8 cellular contexts compared by ENCODE assay signal in the genomic region with DNA sequence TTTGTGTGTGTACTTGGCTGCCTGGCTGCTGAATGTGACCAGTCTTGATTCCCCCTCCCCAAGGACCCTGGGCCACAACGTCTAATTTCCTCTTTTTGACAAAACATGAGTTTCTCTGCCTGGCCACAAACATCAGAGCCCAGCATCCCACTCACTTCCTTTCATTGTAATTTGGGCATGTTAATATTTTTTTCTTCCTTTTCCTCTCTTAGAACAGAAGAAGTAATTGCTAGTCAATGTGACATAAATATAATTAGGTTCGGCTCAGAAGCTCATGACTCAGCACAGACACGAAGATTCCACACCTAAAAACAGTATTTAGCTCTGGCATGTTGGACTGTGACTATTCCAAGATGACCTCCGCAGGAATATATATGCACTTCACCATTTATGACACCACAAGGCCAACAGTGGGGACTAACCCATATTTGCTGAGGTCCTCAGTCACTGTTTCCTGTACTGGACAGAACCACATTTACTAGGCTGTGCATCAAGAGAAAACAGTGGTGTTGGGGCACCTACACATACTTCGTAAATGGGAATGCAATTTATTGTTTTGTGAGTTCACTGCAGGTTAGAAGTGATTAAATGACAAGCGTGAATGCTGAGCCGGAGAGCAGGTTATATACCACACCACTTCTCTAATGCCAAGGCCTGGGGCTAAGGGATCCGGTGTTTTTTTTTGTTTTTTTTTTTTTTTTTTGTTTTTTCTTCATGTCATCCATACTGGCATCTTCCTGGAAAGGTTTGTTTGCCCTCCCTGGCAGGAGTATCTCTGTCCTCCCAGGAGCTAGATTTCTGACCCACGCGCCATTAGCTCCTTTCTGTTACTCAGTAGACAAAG. TPM values are rescaled to one million over a fixed set of nuclear protein-coding genes. Genes with fewer than 3 reads are reported as not detected.
DNase-seq lines count a peak whose midpoint lies in the region; ATAC-seq, FAIRE-seq and TF ChIP-seq lines count a peak whose summit lies in the region.

No MANE protein-coding gene starts in this region.

- peak overlapping the region; percentile 59 for H3K4me2 ChIP-seq in endothelial cell of umbilical vein (ENCODE audit: insufficient read depth, low read length)

- FAIRE-seq in GM19239 (lab: Jason Lieb, UNC), result peak; percentile 11
- no peak for FAIRE-seq in endothelial cell of umbilical vein (lab: Jason Lieb, UNC)

- TF ChIP-seq POLR2A in Peyer's patch (IDR thresholded peaks at IDR 0.05) (no peak), endothelial cell of umbilical vein (IDR thresholded peaks at IDR 0.05; ENCODE audit: low read depth, low read length) (no peak), sigmoid colon (IDR thresholded peaks at IDR 0.05) (no peak), ovary (IDR thresholded peaks at IDR 0.05) (no peak)

- H3K79me2 ChIP-seq in endothelial cell of umbilical vein (ENCODE audit: control insufficient read depth, insufficient read depth, low read length), result no peaks in the 10 kb centered on the region

- H3K9me1 ChIP-seq in endothelial cell of umbilical vein (replicated peaks; ENCODE audit: control insufficient read depth, extremely low read depth, insufficient read depth, low read length), result no peaks in the 10 kb centered on the region

- ATAC-seq in GM19324 (IDR thresholded peaks at IDR 0.05; ENCODE audit: low FRiP score, unreplicated experiment), result no peak

- TSS peak; percentile 31 for BruUV-seq in endothelial cell of umbilical vein (replicated peaks; lab: Mats Ljungman, UMichigan)

- H3K4me1 ChIP-seq in Peyer's patch, result peaks cover 0 to 41% (median 7%) of the 10 kb centered on the region in 4 donors
- peaks cover 54% of the 10 kb centered on the region for H3K4me1 ChIP-seq in endothelial cell of umbilical vein (ENCODE audit: control insufficient read depth, extremely low read depth, insufficient read depth, low read length)
- H3K4me1 ChIP-seq in sigmoid colon, result peaks cover 0 to 49% (median 30%) of the 10 kb centered on the region in 4 donors
- peaks cover 4% of the 10 kb centered on the region for H3K4me1 ChIP-seq in ovary (ENCODE audit: insufficient read depth)

- dilution Hi-C loops in endothelial cell of umbilical vein (cut with MboI; ENCODE audit: extremely low pct_ligation_motif_present, low sequenced_read_pairs), result no loop called here

- TF ChIP-seq CTCF in Peyer's patch (IDR thresholded peaks at IDR 0.05) (no peak), endothelial cell of umbilical vein (IDR thresholded peaks at IDR 0.05; ENCODE audit: extremely low read depth in 1 of 2, insufficient read depth in 1 of 2, low read depth in 1 of 2, low read length in 2 of 2) (no peak), sigmoid colon (IDR thresholded peaks at IDR 0.05) (no peak), ovary (IDR thresholded peaks at IDR 0.05) (no peak)

- no peaks in the 10 kb centered on the region for H4K20me1 ChIP-seq in endothelial cell of umbilical vein (replicated peaks; ENCODE audit: control insufficient read depth, extremely low read depth, insufficient read depth, low read length)

- H3K27me3 ChIP-seq in Peyer's patch (no peaks in the 10 kb centered on the region), endothelial cell of umbilical vein (ENCODE audit: control insufficient read depth in 2 of 2, insufficient read depth in 2 of 2, low read length in 2 of 2) (no peaks in the 10 kb centered on the region), sigmoid colon (no peaks in the 10 kb centered on the region), ovary (no peaks in the 10 kb centered on the region)

- peak overlapping the region; percentile 96 for H3K9ac ChIP-seq in endothelial cell of umbilical vein (replicated peaks; ENCODE audit: extremely low read depth, insufficient read depth, low read length)

- H3K36me3 ChIP-seq in Peyer's patch (no peaks in the 10 kb centered on the region), endothelial cell of umbilical vein (ENCODE audit: control insufficient read depth in 2 of 2, extremely low read depth in 1 of 2, insufficient read depth in 2 of 2, low read length in 2 of 2) (no peaks in the 10 kb centered on the region), sigmoid colon (no peaks in the 10 kb centered on the region), ovary (no peaks in the 10 kb centered on the region)

- no peak overlapping the region for H2AFZ ChIP-seq in endothelial cell of umbilical vein (ENCODE audit: low read depth, low read length)

- no peak overlapping the region for H3K4me3 ChIP-seq in Peyer's patch
- H3K4me3 ChIP-seq in endothelial cell of umbilical vein (replicated peaks in 1 of 3; ENCODE audit: insufficient read depth in 1 of 3, low read depth in 1 of 3, low read length in 3 of 3), result peak overlapping the region in 1 of 3 experiments; percentile 41
- no peak overlapping the region for H3K4me3 ChIP-seq in sigmoid colon
- no peak overlapping the region for H3K4me3 ChIP-seq in ovary

- intact Hi-C loops in endothelial cell of umbilical vein (cut with micrococcal nuclease), result loop anchor here (2.0 to 5.0 kb wide), 5 partner anchors 54 to 377 kb away; partner anchors contain the start of gene FAM234B
- intact Hi-C loops in sigmoid colon (cut with DNase I), result loop anchor here (5.0 kb wide), 2 partner anchors 57 to 113 kb away; partner anchors contain the start of gene FAM234B
- intact Hi-C loops in ovary (cut with DNase I), result loop anchor here (5.0 to 10.0 kb wide), 6 partner anchors 108 to 307 kb away; no protein-coding TSS in a partner anchor

- 61 to 62% methylated on average over 10 of the region's 10 CpGs for WGBS in sigmoid colon, 2 donors
- 73 to 85% (median 84%) methylated on average over 10 of the region's 10 CpGs for WGBS in ovary, 3 donors

- POLR2A ChIA-PET in endothelial cell of umbilical vein (lab: Charles Lee), result interaction anchor here (1.1 to 2.1 kb wide), 6 partner anchors 25 to 107 kb away, joined by 3 to 15 read pairs (median 7); partner anchors contain the start of gene EMP1

- CTCF ChIA-PET in endothelial cell of umbilical vein (lab: Charles Lee), result interaction anchor here (0.7 to 6.0 kb wide), 15 partner anchors 16 to 119 kb away, joined by 3 to 89 read pairs (median 6); partner anchors contain the start of gene EMP1

- no peak for DNase-seq in GM19239 (ENCODE audit: insufficient read length, low spot score)
- peak in 1 of 3 donors; percentile 46 for DNase-seq in Peyer's patch
- DNase-seq in endothelial cell of umbilical vein (ENCODE audit: low read depth, low spot score), result peak; percentile 86
- no peak for DNase-seq in sigmoid colon
- no peak for DNase-seq in NCI-H526 (lab: John Stamatoyannopoulos, UW)
- no peak for DNase-seq in ovary
- no peak for DNase-seq in NCI-H2227 (lab: John Stamatoyannopoulos, UW; ENCODE audit: unreplicated experiment)

- H3K27ac ChIP-seq in Peyer's patch, result peak overlapping the region; percentile 75 to 96 (median 90)
- H3K27ac ChIP-seq in endothelial cell of umbilical vein (ENCODE audit: insufficient read depth, low read depth, low read length), result peak overlapping the region; percentile 99
- H3K27ac ChIP-seq in sigmoid colon, result peak overlapping the region; percentile 68 to 93 (median 80)
- no peak overlapping the region for H3K27ac ChIP-seq in ovary

- TF ChIP-seq EP300 in sigmoid colon (IDR thresholded peaks at IDR 0.05), result no peak
- TF ChIP-seq EP300 in ovary (IDR thresholded peaks at IDR 0.05), result no peak

- H3K9me3 ChIP-seq in Peyer's patch, result no peaks in the 10 kb centered on the region
- no peaks in the 10 kb centered on the region for H3K9me3 ChIP-seq in endothelial cell of umbilical vein (replicated peaks; ENCODE audit: control insufficient read depth, insufficient read depth, low read length)
- H3K9me3 ChIP-seq in sigmoid colon, result no peaks in the 10 kb centered on the region
- no peaks in the 10 kb centered on the region for H3K9me3 ChIP-seq in ovary

TF ChIP-seq in endothelial cell of umbilical vein, 7 proteins besides CTCF, POLR2A, EP300 and RAD21 (continues in another document):
- TF ChIP-seq EZH2 (IDR thresholded peaks at IDR 0.05; ENCODE audit: borderline replicate concordance, low read depth, low read length, severe bottlenecking), result no peak
- peak; percentile 34 for TF ChIP-seq POLR2AphosphoS5 (IDR thresholded peaks at IDR 0.05; ENCODE audit: insufficient read depth, low read depth, low read length)
- peak; percentile 74 for TF ChIP-seq FOS (IDR thresholded peaks at IDR 0.05; ENCODE audit: borderline replicate concordance, insufficient read depth, low read length)
- no peak for TF ChIP-seq MYC (IDR thresholded peaks at IDR 0.05; ENCODE audit: low read depth, low read length)
- no peak for TF ChIP-seq GATA2 (IDR thresholded peaks at IDR 0.05; ENCODE audit: insufficient read depth, insufficient read length, low read depth, low read length)
- peak; percentile 49 for TF ChIP-seq JUN (IDR thresholded peaks at IDR 0.05; ENCODE audit: borderline replicate concordance, insufficient read depth, insufficient read length, low read depth)

RNA-seq across cellular contexts. Expression of gene GSG1, which starts 4.2 kb away (rescaled TPM):
- 1 to 10 TPM in 1 of 4 donors, not detected in 3; 1.1 TPM for total RNA-seq in Peyer's patch
- not detected in 2 replicates for total RNA-seq in endothelial cell of umbilical vein
- polyA plus RNA-seq in endothelial cell of umbilical vein, result not detected in 2 replicates
- not detected in 2 replicates for polyA plus RNA-seq in endothelial cell of umbilical vein (2011; cell fraction: cytosol; rRNA removed)
- polyA plus RNA-seq in endothelial cell of umbilical vein (2011; cell fraction: nucleus; rRNA removed), result not detected in 2 replicates
- 0.16 TPM in 1 of 2 replicates, not detected in the other for polyA plus RNA-seq in endothelial cell of umbilical vein (2012)
- polyA minus RNA-seq in endothelial cell of umbilical vein, result not detected in 2 replicates
- polyA minus RNA-seq in endothelial cell of umbilical vein (2011; cell fraction: cytosol; rRNA and poly(A)+ RNA removed), result not detected
- not detected in 2 replicates for polyA minus RNA-seq in endothelial cell of umbilical vein (2011; cell fraction: nucleus; rRNA and poly(A)+ RNA removed)
- not detected for total RNA-seq in sigmoid colon
- polyA plus RNA-seq in sigmoid colon, result not detected
- total RNA-seq in ovary, result not detected
- under 1 TPM; 0.33 to 0.43 TPM for polyA plus RNA-seq in ovary

RNA-seq across cellular contexts. Expression of gene FAM234B, which starts 55.1 kb away (rescaled TPM):
- 1 to 10 TPM; 6.5 to 9.1 (median 7.2) TPM for total RNA-seq in Peyer's patch
- total RNA-seq in endothelial cell of umbilical vein, result 9.4 and 13.2 TPM in 2 replicates
- polyA plus RNA-seq in endothelial cell of umbilical vein, result 4.9 TPM in 2 replicates
- polyA plus RNA-seq in endothelial cell of umbilical vein (2011; cell fraction: cytosol; rRNA removed), result 4.7 and 5.1 TPM in 2 replicates
- 7.5 and 8.2 TPM in 2 replicates for polyA plus RNA-seq in endothelial cell of umbilical vein (2011; cell fraction: nucleus; rRNA removed)
- polyA plus RNA-seq in endothelial cell of umbilical vein (2012), result 7.4 and 7.6 TPM in 2 replicates
- polyA minus RNA-seq in endothelial cell of umbilical vein, result 20.3 and 24.7 TPM in 2 replicates
- polyA minus RNA-seq in endothelial cell of umbilical vein (2011; cell fraction: cytosol; rRNA and poly(A)+ RNA removed), result 4.6 TPM
- 10.3 and 10.7 TPM in 2 replicates for polyA minus RNA-seq in endothelial cell of umbilical vein (2011; cell fraction: nucleus; rRNA and poly(A)+ RNA removed)
- 1 to 10 TPM; 2.9 to 5.0 (median 4.7) TPM for total RNA-seq in sigmoid colon
- 1 to 10 TPM in 1 of 3 donors, under 1 TPM in 2; 0.60 to 1.1 (median 0.69) TPM for polyA plus RNA-seq in sigmoid colon
- 1 to 10 TPM; 5.3 to 8.8 (median 5.7) TPM for total RNA-seq in ovary
- 1 to 10 TPM; 2.1 to 9.4 TPM for polyA plus RNA-seq in ovary

Comparison
In these comparisons a context has a peak if more than half of its experiments do, and no peak if none do; other contexts are left out.
1. H3K27ac ChIP-seq: peak in Peyer's patch (4 of 4), endothelial cell of umbilical vein (single experiment) and sigmoid colon (4 of 4); none in ovary (0 of 2).